1 cellular context compared by ENCODE assay signal in the genomic region with DNA sequence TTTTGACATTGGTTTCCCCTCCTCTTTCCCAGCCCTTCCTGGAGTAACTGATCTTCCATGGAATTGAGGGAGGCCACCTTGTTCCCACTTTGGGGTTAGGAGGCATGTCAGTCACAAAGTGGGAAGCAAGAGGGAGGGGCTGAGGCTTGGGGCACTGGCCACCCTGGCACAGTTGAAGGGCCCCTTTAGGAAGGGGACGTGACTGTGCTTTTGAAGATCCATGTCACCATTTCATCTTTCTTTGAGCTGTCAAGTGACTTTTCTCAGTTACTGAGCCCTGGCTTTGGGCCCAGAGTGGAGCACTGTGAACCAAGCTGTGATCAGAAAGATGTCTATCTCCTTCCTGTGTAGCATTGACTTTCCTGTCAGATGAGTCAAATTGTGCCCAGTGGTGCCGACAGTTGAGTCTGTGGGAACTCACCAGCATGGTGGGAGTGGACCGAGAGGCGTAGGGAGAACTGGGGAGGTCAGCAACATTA.
TF ChIP-seq lines count a peak whose summit lies in the region.

No MANE protein-coding gene starts in this region.

TF ChIP-seq in K562, 482 proteins besides CTCF, POLR2A, EP300 and RAD21:
- TF ChIP-seq, protein P1, sequence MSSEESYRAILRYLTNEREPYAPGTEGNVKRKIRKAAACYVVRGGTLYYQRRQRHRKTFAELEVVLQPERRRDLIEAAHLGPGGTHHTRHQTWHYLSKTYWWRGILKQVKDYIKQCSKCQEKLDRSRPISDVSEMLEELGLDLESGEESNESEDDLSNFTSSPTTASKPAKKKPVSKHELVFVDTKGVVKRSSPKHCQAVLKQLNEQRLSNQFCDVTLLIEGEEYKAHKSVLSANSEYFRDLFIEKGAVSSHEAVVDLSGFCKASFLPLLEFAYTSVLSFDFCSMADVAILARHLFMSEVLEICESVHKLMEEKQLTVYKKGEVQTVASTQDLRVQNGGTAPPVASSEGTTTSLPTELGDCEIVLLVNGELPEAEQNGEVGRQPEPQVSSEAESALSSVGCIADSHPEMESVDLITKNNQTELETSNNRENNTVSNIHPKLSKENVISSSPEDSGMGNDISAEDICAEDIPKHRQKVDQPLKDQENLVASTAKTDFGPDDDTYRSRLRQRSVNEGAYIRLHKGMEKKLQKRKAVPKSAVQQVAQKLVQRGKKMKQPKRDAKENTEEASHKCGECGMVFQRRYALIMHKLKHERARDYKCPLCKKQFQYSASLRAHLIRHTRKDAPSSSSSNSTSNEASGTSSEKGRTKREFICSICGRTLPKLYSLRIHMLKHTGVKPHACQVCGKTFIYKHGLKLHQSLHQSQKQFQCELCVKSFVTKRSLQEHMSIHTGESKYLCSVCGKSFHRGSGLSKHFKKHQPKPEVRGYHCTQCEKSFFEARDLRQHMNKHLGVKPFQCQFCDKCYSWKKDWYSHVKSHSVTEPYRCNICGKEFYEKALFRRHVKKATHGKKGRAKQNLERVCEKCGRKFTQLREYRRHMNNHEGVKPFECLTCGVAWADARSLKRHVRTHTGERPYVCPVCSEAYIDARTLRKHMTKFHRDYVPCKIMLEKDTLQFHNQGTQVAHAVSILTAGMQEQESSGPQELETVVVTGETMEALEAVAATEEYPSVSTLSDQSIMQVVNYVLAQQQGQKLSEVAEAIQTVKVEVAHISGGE (CRISPR knock-in tag; IDR thresholded peaks at IDR 0.05), result 0 out of 6 replicates have a peak, but pooled peaks of 1 of the 3 experiments have one; percentile 29
- TF ChIP-seq, protein P2, sequence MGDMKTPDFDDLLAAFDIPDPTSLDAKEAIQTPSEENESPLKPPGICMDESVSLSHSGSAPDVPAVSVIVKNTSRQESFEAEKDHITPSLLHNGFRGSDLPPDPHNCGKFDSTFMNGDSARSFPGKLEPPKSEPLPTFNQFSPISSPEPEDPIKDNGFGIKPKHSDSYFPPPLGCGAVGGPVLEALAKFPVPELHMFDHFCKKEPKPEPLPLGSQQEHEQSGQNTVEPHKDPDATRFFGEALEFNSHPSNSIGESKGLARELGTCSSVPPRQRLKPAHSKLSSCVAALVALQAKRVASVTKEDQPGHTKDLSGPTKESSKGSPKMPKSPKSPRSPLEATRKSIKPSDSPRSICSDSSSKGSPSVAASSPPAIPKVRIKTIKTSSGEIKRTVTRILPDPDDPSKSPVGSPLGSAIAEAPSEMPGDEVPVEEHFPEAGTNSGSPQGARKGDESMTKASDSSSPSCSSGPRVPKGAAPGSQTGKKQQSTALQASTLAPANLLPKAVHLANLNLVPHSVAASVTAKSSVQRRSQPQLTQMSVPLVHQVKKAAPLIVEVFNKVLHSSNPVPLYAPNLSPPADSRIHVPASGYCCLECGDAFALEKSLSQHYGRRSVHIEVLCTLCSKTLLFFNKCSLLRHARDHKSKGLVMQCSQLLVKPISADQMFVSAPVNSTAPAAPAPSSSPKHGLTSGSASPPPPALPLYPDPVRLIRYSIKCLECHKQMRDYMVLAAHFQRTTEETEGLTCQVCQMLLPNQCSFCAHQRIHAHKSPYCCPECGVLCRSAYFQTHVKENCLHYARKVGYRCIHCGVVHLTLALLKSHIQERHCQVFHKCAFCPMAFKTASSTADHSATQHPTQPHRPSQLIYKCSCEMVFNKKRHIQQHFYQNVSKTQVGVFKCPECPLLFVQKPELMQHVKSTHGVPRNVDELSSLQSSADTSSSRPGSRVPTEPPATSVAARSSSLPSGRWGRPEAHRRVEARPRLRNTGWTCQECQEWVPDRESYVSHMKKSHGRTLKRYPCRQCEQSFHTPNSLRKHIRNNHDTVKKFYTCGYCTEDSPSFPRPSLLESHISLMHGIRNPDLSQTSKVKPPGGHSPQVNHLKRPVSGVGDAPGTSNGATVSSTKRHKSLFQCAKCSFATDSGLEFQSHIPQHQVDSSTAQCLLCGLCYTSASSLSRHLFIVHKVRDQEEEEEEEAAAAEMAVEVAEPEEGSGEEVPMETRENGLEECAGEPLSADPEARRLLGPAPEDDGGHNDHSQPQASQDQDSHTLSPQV (IDR thresholded peaks at IDR 0.05), result peak; percentile 72; the same call in 1 of the 2 replicates
- TF ChIP-seq CHD1 (IDR thresholded peaks at IDR 0.05; ENCODE audit: low read length), result no peak
- TF ChIP-seq, protein P3, sequence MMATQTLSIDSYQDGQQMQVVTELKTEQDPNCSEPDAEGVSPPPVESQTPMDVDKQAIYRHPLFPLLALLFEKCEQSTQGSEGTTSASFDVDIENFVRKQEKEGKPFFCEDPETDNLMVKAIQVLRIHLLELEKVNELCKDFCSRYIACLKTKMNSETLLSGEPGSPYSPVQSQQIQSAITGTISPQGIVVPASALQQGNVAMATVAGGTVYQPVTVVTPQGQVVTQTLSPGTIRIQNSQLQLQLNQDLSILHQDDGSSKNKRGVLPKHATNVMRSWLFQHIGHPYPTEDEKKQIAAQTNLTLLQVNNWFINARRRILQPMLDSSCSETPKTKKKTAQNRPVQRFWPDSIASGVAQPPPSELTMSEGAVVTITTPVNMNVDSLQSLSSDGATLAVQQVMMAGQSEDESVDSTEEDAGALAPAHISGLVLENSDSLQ (IDR thresholded peaks at IDR 0.05), result peak; percentile 46
- 0 out of 2 replicates have a peak, but pooled peaks have one; percentile 20 for TF ChIP-seq GABPA (tag; conservative IDR thresholded peaks at IDR 0.05; ENCODE audit: low read depth)
- TF ChIP-seq, protein P4, sequence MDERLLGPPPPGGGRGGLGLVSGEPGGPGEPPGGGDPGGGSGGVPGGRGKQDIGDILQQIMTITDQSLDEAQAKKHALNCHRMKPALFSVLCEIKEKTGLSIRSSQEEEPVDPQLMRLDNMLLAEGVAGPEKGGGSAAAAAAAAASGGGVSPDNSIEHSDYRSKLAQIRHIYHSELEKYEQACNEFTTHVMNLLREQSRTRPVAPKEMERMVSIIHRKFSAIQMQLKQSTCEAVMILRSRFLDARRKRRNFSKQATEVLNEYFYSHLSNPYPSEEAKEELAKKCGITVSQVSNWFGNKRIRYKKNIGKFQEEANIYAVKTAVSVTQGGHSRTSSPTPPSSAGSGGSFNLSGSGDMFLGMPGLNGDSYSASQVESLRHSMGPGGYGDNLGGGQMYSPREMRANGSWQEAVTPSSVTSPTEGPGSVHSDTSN (CRISPR knock-in tag; IDR thresholded peaks at IDR 0.05; ENCODE audit: low read depth), result no peak
- TF ChIP-seq, protein P4 (tag; conservative IDR thresholded peaks at IDR 0.05; ENCODE audit: low read depth), result peak; percentile 23; the same call in 1 of the 2 replicates
- TF ChIP-seq ZBTB17 (CRISPR knock-in tag; IDR thresholded peaks at IDR 0.05), result 0 out of 2 replicates have a peak, but pooled peaks have one; percentile 16
- 0 out of 2 replicates have a peak, but pooled peaks have one; percentile 36 for TF ChIP-seq L3MBTL2 (IDR thresholded peaks at IDR 0.05)
- TF ChIP-seq, protein P5, sequence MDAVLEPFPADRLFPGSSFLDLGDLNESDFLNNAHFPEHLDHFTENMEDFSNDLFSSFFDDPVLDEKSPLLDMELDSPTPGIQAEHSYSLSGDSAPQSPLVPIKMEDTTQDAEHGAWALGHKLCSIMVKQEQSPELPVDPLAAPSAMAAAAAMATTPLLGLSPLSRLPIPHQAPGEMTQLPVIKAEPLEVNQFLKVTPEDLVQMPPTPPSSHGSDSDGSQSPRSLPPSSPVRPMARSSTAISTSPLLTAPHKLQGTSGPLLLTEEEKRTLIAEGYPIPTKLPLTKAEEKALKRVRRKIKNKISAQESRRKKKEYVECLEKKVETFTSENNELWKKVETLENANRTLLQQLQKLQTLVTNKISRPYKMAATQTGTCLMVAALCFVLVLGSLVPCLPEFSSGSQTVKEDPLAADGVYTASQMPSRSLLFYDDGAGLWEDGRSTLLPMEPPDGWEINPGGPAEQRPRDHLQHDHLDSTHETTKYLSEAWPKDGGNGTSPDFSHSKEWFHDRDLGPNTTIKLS (IDR thresholded peaks at IDR 0.05; ENCODE audit: borderline replicate concordance, low read depth), result 0 out of 2 replicates have a peak, but pooled peaks have one; percentile 7
- TF ChIP-seq KLF1 (tag; IDR thresholded peaks at IDR 0.05), result 0 out of 2 replicates have a peak, but pooled peaks have one; percentile 13
- TF ChIP-seq, protein P6, sequence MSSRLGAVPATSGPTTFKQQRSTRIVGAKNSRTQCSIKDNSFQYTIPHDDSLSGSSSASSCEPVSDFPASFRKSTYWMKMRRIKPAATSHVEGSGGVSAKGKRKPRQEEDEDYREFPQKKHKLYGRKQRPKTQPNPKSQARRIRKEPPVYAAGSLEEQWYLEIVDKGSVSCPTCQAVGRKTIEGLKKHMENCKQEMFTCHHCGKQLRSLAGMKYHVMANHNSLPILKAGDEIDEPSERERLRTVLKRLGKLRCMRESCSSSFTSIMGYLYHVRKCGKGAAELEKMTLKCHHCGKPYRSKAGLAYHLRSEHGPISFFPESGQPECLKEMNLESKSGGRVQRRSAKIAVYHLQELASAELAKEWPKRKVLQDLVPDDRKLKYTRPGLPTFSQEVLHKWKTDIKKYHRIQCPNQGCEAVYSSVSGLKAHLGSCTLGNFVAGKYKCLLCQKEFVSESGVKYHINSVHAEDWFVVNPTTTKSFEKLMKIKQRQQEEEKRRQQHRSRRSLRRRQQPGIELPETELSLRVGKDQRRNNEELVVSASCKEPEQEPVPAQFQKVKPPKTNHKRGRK (tag; IDR thresholded peaks at IDR 0.05), result no peak
- 0 out of 4 replicates have a peak, but pooled peaks of 1 of the 2 experiments have one; percentile 4 for TF ChIP-seq MAZ (CRISPR knock-in tag; conservative IDR thresholded peaks at IDR 0.05 in 1 of 2, IDR thresholded peaks at IDR 0.05 in 1 of 2)
- no peak for TF ChIP-seq NR2C2 (CRISPR knock-in tag; IDR thresholded peaks at IDR 0.05)
- peak; percentile 32; the same call in 1 of the 2 replicates for TF ChIP-seq NR2C2 (tag; IDR thresholded peaks at IDR 0.05)
- TF ChIP-seq ZNF764 (CRISPR knock-in tag; IDR thresholded peaks at IDR 0.05; ENCODE audit: low read depth), result no peak
- no peak for TF ChIP-seq NR2C1 (IDR thresholded peaks at IDR 0.05)
- 0 out of 2 replicates have a peak, but pooled peaks have one; percentile 9 for TF ChIP-seq NR2C1 (tag; IDR thresholded peaks at IDR 0.05)
- peak; percentile 54 for TF ChIP-seq ETV1 (tag; conservative IDR thresholded peaks at IDR 0.05; ENCODE audit: low read depth)
- TF ChIP-seq RBM34 (IDR thresholded peaks at IDR 0.05; ENCODE audit: borderline replicate concordance, insufficient read depth, low read length), result no peak
- peak; percentile 35; the same call in 1 of the 2 replicates for TF ChIP-seq HDAC8 (tag; IDR thresholded peaks at IDR 0.05)
- peak; percentile 59 for TF ChIP-seq NFIC (IDR thresholded peaks at IDR 0.05)
- TF ChIP-seq SMAD4 (CRISPR knock-in tag; conservative IDR thresholded peaks at IDR 0.05), result 0 out of 2 replicates have a peak, but pooled peaks have one; percentile 56
- TF ChIP-seq, protein P7, sequence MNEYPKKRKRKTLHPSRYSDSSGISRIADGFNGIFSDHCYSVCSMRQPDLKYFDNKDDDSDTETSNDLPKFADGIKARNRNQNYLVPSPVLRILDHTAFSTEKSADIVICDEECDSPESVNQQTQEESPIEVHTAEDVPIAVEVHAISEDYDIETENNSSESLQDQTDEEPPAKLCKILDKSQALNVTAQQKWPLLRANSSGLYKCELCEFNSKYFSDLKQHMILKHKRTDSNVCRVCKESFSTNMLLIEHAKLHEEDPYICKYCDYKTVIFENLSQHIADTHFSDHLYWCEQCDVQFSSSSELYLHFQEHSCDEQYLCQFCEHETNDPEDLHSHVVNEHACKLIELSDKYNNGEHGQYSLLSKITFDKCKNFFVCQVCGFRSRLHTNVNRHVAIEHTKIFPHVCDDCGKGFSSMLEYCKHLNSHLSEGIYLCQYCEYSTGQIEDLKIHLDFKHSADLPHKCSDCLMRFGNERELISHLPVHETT (CRISPR knock-in tag; conservative IDR thresholded peaks at IDR 0.05 in 1 of 2, IDR thresholded peaks at IDR 0.05 in 1 of 2), result peak in 1 of 2 experiments; percentile 65; a peak in 2 of 4 replicates
- TF ChIP-seq MEIS2 (IDR thresholded peaks at IDR 0.05; ENCODE audit: partially characterized antibody), result peak; percentile 31
- TF ChIP-seq EGR1 (conservative IDR thresholded peaks at IDR 0.05), result no peak
